ENCODE assay signal across 8 cellular contexts in genomic region chr1:114757455-114758250, GRCh38. TPM values are rescaled to one million over a fixed set of nuclear protein-coding genes. Genes with fewer than 3 reads are reported as not detected.
DNase-seq lines count a peak whose midpoint lies in the region; ATAC-seq lines count a peak whose summit lies in the region.

CSDE1 (minus strand) TSS chr1:114757984; CDS start chr1:114739890, 18,094 bp downstream.

- peak; percentile 100 for DNase-seq in CD1c-positive myeloid dendritic cell (ENCODE audit: extremely low spot score)
- DNase-seq in NCI-H748 treated with DMSO at 0.1 percent for 48 hours (lab: John Stamatoyannopoulos, UW): peak; percentile 96
- DNase-seq in activated CD4-positive, alpha-beta T cell treated with anti-CD3 and anti-CD28 coated beads, Interleukin-2, amount 50 U/mL, for 24 hours (ENCODE audit: low read depth in 1 of 2, low spot score in 1 of 2): peak; percentile 94 to 96
- peak; percentile 99 for DNase-seq in dedifferentiated amniotic fluid mesenchymal stem cell (ENCODE audit: extremely low spot score)
- DNase-seq in left lobe of liver (ENCODE audit: low spot score): peak; percentile 98
- DNase-seq in stimulated activated CD4-positive, alpha-beta T cell treated with anti-CD3 and anti-CD28 coated beads, Interleukin-2, amount 100 ng/mL, for 4 hours (ENCODE audit: low read depth): peak; percentile 96

- peak; percentile 78 for ATAC-seq in GM19395 (IDR thresholded peaks at IDR 0.05; ENCODE audit: unreplicated experiment)
- ATAC-seq in HG03565 (IDR thresholded peaks at IDR 0.05; ENCODE audit: unreplicated experiment): peak; percentile 67
- peak; percentile 93 for ATAC-seq in left lobe of liver

RNA-seq across cellular contexts. Expression of gene CSDE1, which starts in this region (rescaled TPM):
- total RNA-seq in left lobe of liver: 218 TPM

Comparison
In these comparisons a context has a peak if more than half of its experiments do, and no peak if none do; other contexts are left out.
1. Peak in every context shown above with its lines: DNase-seq and ATAC-seq.